ENCODE assay signal across 20 cellular contexts in the genomic region with DNA sequence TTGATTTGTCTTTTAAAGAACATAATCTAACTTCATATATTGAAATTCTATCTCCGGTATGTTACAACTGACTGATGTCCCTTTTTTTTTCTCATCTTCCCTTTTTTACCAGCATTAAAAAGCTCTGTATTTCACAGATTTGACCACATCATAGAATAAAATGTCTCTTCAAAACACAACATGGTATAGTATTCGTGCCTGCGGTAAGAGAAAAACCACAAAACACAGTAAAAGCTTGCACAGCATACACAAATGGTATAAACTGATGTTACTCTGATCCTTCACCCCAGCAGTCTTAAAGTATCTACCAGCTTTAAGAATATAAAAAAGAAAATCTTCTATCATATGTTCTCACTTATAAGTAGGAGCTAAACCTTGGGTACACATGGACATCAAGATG.
A peak's percentile ranks its signal among the peaks of the same experiment; 100 is the strongest.
DNase-seq lines count a peak whose midpoint lies in the region; ATAC-seq and TF ChIP-seq lines count a peak whose summit lies in the region.
"Had no signal": no experiment of that assay in that cellular context is flagged by ENCODE, and none has a peak within 500 bp of the region (broad histone marks: within the 10 kb centered on the region; RNA-seq: fewer than 3 reads in every experiment).

No MANE protein-coding gene starts in this region.

- no TSS peak for BruUV-seq in A673 (replicated peaks; lab: Mats Ljungman, UMichigan)

- H3K4me3 ChIP-seq in HAP-1 (no peak overlapping the region), A673 (ENCODE audit: low read depth, low read length, poor library complexity, severe bottlenecking) (no peak overlapping the region)
- H3K4me3 ChIP-seq: left lung, SK-N-MC, thyroid gland had no signal

- H3K9me3 Mint-ChIP-seq in activated naive CD4-positive, alpha-beta T cell treated with anti-CD3 and anti-CD28 coated beads for 36 hours = no peaks in the 10 kb centered on the region
- no peaks in the 10 kb centered on the region for H3K9me3 Mint-ChIP-seq in T-helper 1 cell treated with Interleukin-12 subunit alpha and Interleukin-12 subunit beta and Interleukin-4 antibody, amounts not matched to agents 30 μg/mL and 1 μg/mL, for 36 hours
- H3K9me3 Mint-ChIP-seq in stimulated activated naive B cell treated with anti-CD40 and anti-IgM and Interleukin-4, amounts not matched to agents 10 μg/mL and 1 μg/mL and 100 μg/mL, for 72 hours = no peaks in the 10 kb centered on the region
- H3K9me3 Mint-ChIP-seq: activated T-helper 2 cell treated with anti-CD3 and anti-CD28 coated beads, Interferon-gamma antibody, Interleukin-2, Interleukin-4, amounts not matched to agents 10 μg/mL and 5 μg/mL and 100 μg/mL, durations not matched to agents 14 hours and 24 hours and 36 hours; endodermal cell had no signal

- no peaks in the 10 kb centered on the region for H3K27me3 Mint-ChIP-seq in activated naive CD4-positive, alpha-beta T cell treated with anti-CD3 and anti-CD28 coated beads for 36 hours (ENCODE audit: low read depth)
- no peaks in the 10 kb centered on the region for H3K27me3 Mint-ChIP-seq in T-helper 1 cell treated with Interleukin-12 subunit alpha and Interleukin-12 subunit beta and Interleukin-4 antibody, amounts not matched to agents 30 μg/mL and 1 μg/mL, for 36 hours (ENCODE audit: low read depth)
- H3K27me3 Mint-ChIP-seq in stimulated activated naive B cell treated with anti-CD40 and anti-IgM and Interleukin-4, amounts not matched to agents 10 μg/mL and 1 μg/mL and 100 μg/mL, for 72 hours = no peaks in the 10 kb centered on the region

- peaks cover 27% of the 10 kb centered on the region for H3K4me1 Mint-ChIP-seq in activated naive CD4-positive, alpha-beta T cell treated with anti-CD3 and anti-CD28 coated beads for 36 hours (ENCODE audit: low read depth)
- peaks cover 20% of the 10 kb centered on the region for H3K4me1 Mint-ChIP-seq in T-helper 1 cell treated with Interleukin-12 subunit alpha and Interleukin-12 subunit beta and Interleukin-4 antibody, amounts not matched to agents 30 μg/mL and 1 μg/mL, for 36 hours (ENCODE audit: low read depth)
- H3K4me1 Mint-ChIP-seq in stimulated activated naive B cell treated with anti-CD40 and anti-IgM and Interleukin-4, amounts not matched to agents 10 μg/mL and 1 μg/mL and 100 μg/mL, for 72 hours = peaks cover 9% of the 10 kb centered on the region in 2 donors

- H3K27me3 ChIP-seq in HAP-1 (ENCODE audit: low read depth) (no peaks in the 10 kb centered on the region), A673 (replicated peaks; ENCODE audit: insufficient read depth, low read depth, low read length, poor library complexity) (no peaks in the 10 kb centered on the region)
- H3K27me3 ChIP-seq: left lung, neutrophil, thyroid gland had no signal

- intact Hi-C loops in activated naive CD4-positive, alpha-beta T cell treated with anti-CD3 and anti-CD28 coated beads for 36 hours (cut with micrococcal nuclease) = no loop called here
- intact Hi-C loops in A673 (cut with micrococcal nuclease; ENCODE audit: unreplicated experiment) = no loop called here

- no peaks in the 10 kb centered on the region for H3K9me3 ChIP-seq in HAP-1
- H3K9me3 ChIP-seq in A673 (ENCODE audit: low read depth, low read length, poor library complexity, severe bottlenecking) = no peaks in the 10 kb centered on the region
- H3K9me3 ChIP-seq: left lung, neutrophil, thyroid gland had no signal

- no peak overlapping the region for H3K27ac Mint-ChIP-seq in activated naive CD4-positive, alpha-beta T cell treated with anti-CD3 and anti-CD28 coated beads for 36 hours
- peak overlapping the region; percentile 39 for H3K27ac Mint-ChIP-seq in T-helper 1 cell treated with Interleukin-12 subunit alpha and Interleukin-12 subunit beta and Interleukin-4 antibody, amounts not matched to agents 30 μg/mL and 1 μg/mL, for 36 hours
- peak overlapping the region; percentile 11 for H3K27ac Mint-ChIP-seq in stimulated activated naive B cell treated with anti-CD40 and anti-IgM and Interleukin-4, amounts not matched to agents 10 μg/mL and 1 μg/mL and 100 μg/mL, for 72 hours
- H3K27ac Mint-ChIP-seq: activated T-helper 2 cell treated with anti-CD3 and anti-CD28 coated beads, Interferon-gamma antibody, Interleukin-2, Interleukin-4, amounts not matched to agents 10 μg/mL and 5 μg/mL and 100 μg/mL, durations not matched to agents 14 hours and 24 hours and 36 hours; endodermal cell had no signal

- no peak overlapping the region for H3K4me3 Mint-ChIP-seq in activated naive CD4-positive, alpha-beta T cell treated with anti-CD3 and anti-CD28 coated beads for 36 hours
- no peak overlapping the region for H3K4me3 Mint-ChIP-seq in T-helper 1 cell treated with Interleukin-12 subunit alpha and Interleukin-12 subunit beta and Interleukin-4 antibody, amounts not matched to agents 30 μg/mL and 1 μg/mL, for 36 hours
- no peak overlapping the region for H3K4me3 Mint-ChIP-seq in stimulated activated naive B cell treated with anti-CD40 and anti-IgM and Interleukin-4, amounts not matched to agents 10 μg/mL and 1 μg/mL and 100 μg/mL, for 72 hours
- H3K4me3 Mint-ChIP-seq: endodermal cell had no signal

- H3K36me3 Mint-ChIP-seq in activated naive CD4-positive, alpha-beta T cell treated with anti-CD3 and anti-CD28 coated beads for 36 hours (ENCODE audit: low read depth) = peaks cover 39% of the 10 kb centered on the region
- H3K36me3 Mint-ChIP-seq in T-helper 1 cell treated with Interleukin-12 subunit alpha and Interleukin-12 subunit beta and Interleukin-4 antibody, amounts not matched to agents 30 μg/mL and 1 μg/mL, for 36 hours (ENCODE audit: low read depth) = peaks cover 54% of the 10 kb centered on the region
- H3K36me3 Mint-ChIP-seq in stimulated activated naive B cell treated with anti-CD40 and anti-IgM and Interleukin-4, amounts not matched to agents 10 μg/mL and 1 μg/mL and 100 μg/mL, for 72 hours = peaks cover 22 to 36% of the 10 kb centered on the region in 2 donors

- POLR2A ChIA-PET in A673 (lab: Charles Lee; ENCODE audit: low non-redundant PET) = no interaction called here

- DNase-seq in activated naive CD4-positive, alpha-beta T cell treated with anti-CD3 and anti-CD28 coated beads for 36 hours = peak; percentile 9
- no peak for DNase-seq in activated naive CD4-positive, alpha-beta T cell (lab: John Stamatoyannopoulos, UW)
- DNase-seq in central memory CD4-positive, alpha-beta T cell = peak; percentile 85
- DNase-seq in stimulated activated naive B cell treated with anti-CD40 and anti-IgM and Interleukin-4, amounts not matched to agents 10 μg/mL and 1 μg/mL and 100 μg/mL, for 72 hours = no peak
- DNase-seq in HAP-1 (ENCODE audit: low spot score in 2 of 2) (no peak), A673 (ENCODE audit: low spot score) (no peak)
- DNase-seq: activated CD4-positive, alpha-beta T cell treated with anti-CD3 and anti-CD28 coated beads for 48 hours; endodermal cell; head of caudate nucleus; KG1; left lung; NCI-H187 treated with DMSO at 0.1 percent for 48 hours; NK-92 treated with Interleukin-12 subunit alpha and Interleukin-12 subunit beta, amount 100 ng/mL, for 24 hours; stimulated activated CD4-positive, alpha-beta T cell treated with anti-CD3 and anti-CD28 coated beads, Interleukin-12 subunit alpha, Interleukin-12 subunit beta, amount 100 ng/mL, for 4 hours; thyroid gland had no signal

- in situ Hi-C loops in HAP-1 (cut with MboI; ENCODE audit: low sequenced_read_pairs) = no loop called here

- peak in 1 of 2 donors; percentile 44 for ATAC-seq in stimulated activated naive B cell treated with anti-CD40 and anti-IgM and Interleukin-4, amounts not matched to agents 10 μg/mL and 1 μg/mL and 100 μg/mL, for 72 hours (replicated peaks)
- no peak for ATAC-seq in GM21529 (IDR thresholded peaks at IDR 0.05; ENCODE audit: unreplicated experiment)
- ATAC-seq: left lung had no signal

- peaks cover 13% of the 10 kb centered on the region for H3K4me1 ChIP-seq in HAP-1
- H3K4me1 ChIP-seq in A673 (ENCODE audit: insufficient read depth, low read length, poor library complexity, severe bottlenecking) = no peaks in the 10 kb centered on the region

- CTCF ChIA-PET in activated naive CD4-positive, alpha-beta T cell treated with anti-CD3 and anti-CD28 coated beads for 36 hours (lab: Charles Lee) = interaction anchor here (0.7 kb wide), 1 partner anchor 1130 kb away, joined by 5 read pairs; no protein-coding TSS in a partner anchor
- CTCF ChIA-PET in A673 (lab: Charles Lee) = no interaction called here

- TF ChIP-seq CTCF in A673 (conservative IDR thresholded peaks at IDR 0.05; ENCODE audit: low read depth, low read length) = no peak

- H3K27ac ChIP-seq in A673 (ENCODE audit: low read depth, low read length, poor library complexity, severe bottlenecking) = no peak overlapping the region
- H3K27ac ChIP-seq: left lung, neutrophil, SK-N-MC, thyroid gland had no signal

- H3K36me3 ChIP-seq in HAP-1 (replicated peaks) (peaks cover 52% of the 10 kb centered on the region), A673 (ENCODE audit: insufficient read depth, low read length, poor library complexity, severe bottlenecking) (peaks cover 71% of the 10 kb centered on the region)

Comparison
In these comparisons a context has a peak if more than half of its experiments do, and no peak if none do; other contexts are left out.
1. DNase-seq: peak in activated naive CD4-positive, alpha-beta T cell treated with anti-CD3 and anti-CD28 coated beads for 36 hours (single experiment) and central memory CD4-positive, alpha-beta T cell (single experiment); none in activated naive CD4-positive, alpha-beta T cell (0 of 4), stimulated activated naive B cell treated with anti-CD40 and anti-IgM and Interleukin-4, amounts not matched to agents 10 μg/mL and 1 μg/mL and 100 μg/mL, for 72 hours (single experiment), HAP-1 (0 of 2) and A673 (single experiment).